In the genomic region with DNA sequence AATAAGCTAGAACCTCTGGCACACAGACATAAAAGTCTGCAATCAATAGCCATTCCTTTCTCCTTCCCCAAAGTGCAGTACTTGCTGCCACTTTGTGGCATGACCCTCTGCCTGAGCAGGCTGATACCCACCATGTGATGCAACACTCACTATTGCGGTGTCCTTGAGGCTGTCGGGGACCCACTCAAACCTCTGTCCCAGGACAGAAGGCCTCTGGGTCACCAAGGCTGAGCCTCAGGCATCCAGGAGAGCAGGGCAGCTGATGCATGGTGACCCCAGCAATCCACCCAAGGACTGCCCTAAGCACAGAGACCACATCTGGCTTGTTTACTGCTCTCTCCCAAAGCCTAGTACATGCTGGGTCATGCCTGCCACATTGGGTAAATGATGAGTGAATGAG, we compare ENCODE assay signal across 19 cellular contexts.
DNase-seq lines count a peak whose midpoint lies in the region; ATAC-seq, FAIRE-seq and TF ChIP-seq lines count a peak whose summit lies in the region.
"Had no signal": no experiment of that assay in that cellular context is flagged by ENCODE, and none has a peak within 500 bp of the region (broad histone marks: within the 10 kb centered on the region; RNA-seq: fewer than 3 reads in every experiment).

No MANE protein-coding gene starts in this region.

- TF ChIP-seq CTCF in heart left ventricle (IDR thresholded peaks at IDR 0.05) (no peak), bronchial epithelial cell (IDR thresholded peaks at IDR 0.05; ENCODE audit: insufficient read depth, low read length, severe bottlenecking) (no peak)

- peak overlapping the region; percentile 3 for H2AK5ac ChIP-seq in mesenchymal stem cell (ENCODE audit: low read length, severe bottlenecking)

- H4K8ac ChIP-seq in mesenchymal stem cell (ENCODE audit: low read length), result no peak overlapping the region

- H3K9me3 ChIP-seq in heart left ventricle (peaks cover 0 to 7% (median 0%) of the 10 kb centered on the region in 12 donors), mesenchymal stem cell (ENCODE audit: control insufficient read depth, low read length) (no peaks in the 10 kb centered on the region)

- H3K79me1 ChIP-seq in mesenchymal stem cell (replicated peaks; ENCODE audit: low read length, poor library complexity, severe bottlenecking), result peaks cover 35% of the 10 kb centered on the region

- no peak overlapping the region for H4K91ac ChIP-seq in mesenchymal stem cell (ENCODE audit: low read length)

- ATAC-seq in heart left ventricle (peak; percentile 8 to 33 (median 20)), left cardiac atrium (no peak)
- ATAC-seq: Panc1 had no signal

- H3K36me3 ChIP-seq in heart left ventricle (no peaks in the 10 kb centered on the region), bronchial epithelial cell (ENCODE audit: control insufficient read depth, insufficient read depth, low read length) (no peaks in the 10 kb centered on the region), mesenchymal stem cell (ENCODE audit: control insufficient read depth in 1 of 2, insufficient read depth in 2 of 2, low read depth in 1 of 2, low read length in 2 of 2) (peaks cover 0 to 17% of the 10 kb centered on the region in 2 experiments)

- H3K18ac ChIP-seq in mesenchymal stem cell (ENCODE audit: low read depth in 1 of 2, low read length in 2 of 2), result no peak overlapping the region

- H2BK12ac ChIP-seq in mesenchymal stem cell (ENCODE audit: low read length in 2 of 2), result no peak overlapping the region

- H3K14ac ChIP-seq in mesenchymal stem cell (ENCODE audit: low read length in 2 of 2), result no peak overlapping the region

- intact Hi-C loops in heart left ventricle (cut with DNase I) (no loop called here), left cardiac atrium (cut with DNase I) (no loop called here)

- H2BK120ac ChIP-seq in mesenchymal stem cell (ENCODE audit: low read depth, low read length), result no peak overlapping the region

- DNase-seq in heart left ventricle (no peak), left cardiac atrium (no peak), bronchial epithelial cell (ENCODE audit: low read depth) (peak; percentile 13), mesenchymal stem cell (no peak), urothelium cell line (ENCODE audit: low spot score) (no peak), 8988T (no peak), NCI-H1930 (lab: John Stamatoyannopoulos, UW) (no peak)
- DNase-seq in effector CD4-positive, alpha-beta T cell, result no peak
- DNase-seq: C1 segment of cervical spinal cord, DND-41, HCEC 1CT, NCI-H1092, NCI-H2107, NCI-H2227 treated with DMSO at 0.1 percent for 48 hours, NCI-H524 had no signal

- H2AFZ ChIP-seq in mesenchymal stem cell (ENCODE audit: low read depth, low read length), result no peak overlapping the region

- H3K4me2 ChIP-seq in mesenchymal stem cell (ENCODE audit: low read length, poor library complexity, severe bottlenecking), result no peak overlapping the region

- TF ChIP-seq POLR2A in heart left ventricle (IDR thresholded peaks at IDR 0.05), result no peak

- H3K27me3 ChIP-seq in heart left ventricle, result no peaks in the 10 kb centered on the region
- no peaks in the 10 kb centered on the region for H3K27me3 ChIP-seq in bronchial epithelial cell (ENCODE audit: control insufficient read depth, insufficient read depth, low read length)
- H3K27me3 ChIP-seq in mesenchymal stem cell (ENCODE audit: control insufficient read depth in 1 of 2, insufficient read depth in 1 of 2, low read length in 2 of 2), result no peaks in the 10 kb centered on the region

- 60 to 88% (median 70%) methylated on average over 1 to 2 of the region's 2 CpGs for WGBS in heart left ventricle, 4 donors
- WGBS in mesenchymal stem cell, result 98% methylated on average over 2 of the region's 2 CpGs

- peaks cover 0 to 75% (median 19%) of the 10 kb centered on the region in 12 donors for H3K4me1 ChIP-seq in heart left ventricle
- peaks cover 19% of the 10 kb centered on the region for H3K4me1 ChIP-seq in mesenchymal stem cell (ENCODE audit: control insufficient read depth, insufficient read depth, low read depth, low read length)

- no peak overlapping the region for H2BK5ac ChIP-seq in mesenchymal stem cell (ENCODE audit: low read depth, low read length, poor library complexity, severe bottlenecking)

- H3K4me3 ChIP-seq in heart left ventricle (no peak overlapping the region), bronchial epithelial cell (ENCODE audit: low read depth, low read length) (no peak overlapping the region), mesenchymal stem cell (ENCODE audit: insufficient read depth in 1 of 2, low read depth in 1 of 2, low read length in 2 of 2) (no peak overlapping the region)

- H3K9ac ChIP-seq in mesenchymal stem cell (ENCODE audit: low read length), result no peak overlapping the region

- no peak overlapping the region for H2BK15ac ChIP-seq in mesenchymal stem cell (ENCODE audit: low read depth, poor library complexity, severe bottlenecking)

- FAIRE-seq in bronchial epithelial cell (lab: Jason Lieb, UNC) (no peak), urothelium cell line (lab: Jason Lieb, UNC) (peak; percentile 9)
- FAIRE-seq: G401.6, HTR-8/SVneo had no signal

- H3K27ac ChIP-seq in heart left ventricle (peak overlapping the region in 1 of 12 donors; percentile 41), mesenchymal stem cell (ENCODE audit: low read length, poor library complexity, severe bottlenecking) (no peak overlapping the region)
- H3K27ac ChIP-seq: HL-60 had no signal

- no peak overlapping the region for H3K23ac ChIP-seq in mesenchymal stem cell (ENCODE audit: low read length in 2 of 2)

- H3K4ac ChIP-seq in mesenchymal stem cell (ENCODE audit: low read depth in 1 of 2, low read length in 2 of 2), result no peak overlapping the region

Comparison
In these comparisons a context has a peak if more than half of its experiments do, and no peak if none do; other contexts are left out.
1. ATAC-seq: peak in heart left ventricle (4 of 4); none in left cardiac atrium (0 of 2).